Comparison of ENCODE assay signal across 11 cellular contexts in genomic region chr18:31511098-31511497, GRCh38. TPM values are rescaled to one million over a fixed set of nuclear protein-coding genes. Genes with fewer than 3 reads are reported as not detected.
A peak's percentile ranks its signal among the peaks of the same experiment; 100 is the strongest.
DNase-seq lines count a peak whose midpoint lies in the region; ATAC-seq and TF ChIP-seq lines count a peak whose summit lies in the region.
"Had no signal": no experiment of that assay in that cellular context is flagged by ENCODE, and none has a peak within 500 bp of the region (broad histone marks: within the 10 kb centered on the region; RNA-seq: fewer than 3 reads in every experiment).

No MANE protein-coding gene starts in this region.

- CTCF ChIA-PET in PC-9 (lab: Charles Lee) = no interaction called here

- H4K20me1 ChIP-seq in PC-9 (ENCODE audit: insufficient read depth) = no peaks in the 10 kb centered on the region
- H4K20me1 ChIP-seq in smooth muscle cell (ENCODE audit: low read depth) = peaks cover 29% of the 10 kb centered on the region

- 44% methylated on average over 6 of the region's 6 CpGs for WGBS in smooth muscle cell (ENCODE audit: low lambda C conversion rate)
- 66 to 69% methylated on average over 6 of the region's 6 CpGs for WGBS in body of pancreas, 2 donors

- H3K27me3 ChIP-seq in PC-9 (ENCODE audit: insufficient read depth, low read depth) (no peaks in the 10 kb centered on the region), smooth muscle cell (ENCODE audit: low read depth) (no peaks in the 10 kb centered on the region), body of pancreas (no peaks in the 10 kb centered on the region)

- BruUV-seq in PC-9 (replicated peaks; lab: Mats Ljungman, UMichigan) = no TSS peak

- H3K79me2 ChIP-seq in PC-9 (ENCODE audit: low read depth) = peaks cover 78% of the 10 kb centered on the region
- peaks cover 61% of the 10 kb centered on the region for H3K79me2 ChIP-seq in smooth muscle cell (ENCODE audit: low read depth)

- H3K4me2 ChIP-seq in PC-9 (no peak overlapping the region), smooth muscle cell (no peak overlapping the region)

- H3F3A ChIP-seq in PC-9 (ENCODE audit: insufficient read depth, low read depth) (peaks cover 23% of the 10 kb centered on the region; the same call in 1 of the 2 replicates), smooth muscle cell (ENCODE audit: low read depth) (peaks cover 28% of the 10 kb centered on the region)

- POLR2A ChIA-PET in PC-9 (lab: Charles Lee; ENCODE audit: unreplicated experiment) = no interaction called here

- H3K9me3 ChIP-seq in PC-9 (ENCODE audit: insufficient read depth, low read depth) (no peaks in the 10 kb centered on the region; the same call in 1 of the 2 replicates), smooth muscle cell (replicated peaks; ENCODE audit: low read depth) (no peaks in the 10 kb centered on the region), body of pancreas (no peaks in the 10 kb centered on the region)

- H3K4me3 ChIP-seq in PC-9 = no peak overlapping the region
- no peak overlapping the region for H3K4me3 ChIP-seq in smooth muscle cell
- no peak overlapping the region for H3K4me3 ChIP-seq in body of pancreas

- ATAC-seq in GM18867 (IDR thresholded peaks at IDR 0.05; ENCODE audit: unreplicated experiment) = peak; percentile 43
- ATAC-seq in esophagus mucosa = peak; percentile 25
- ATAC-seq in body of pancreas = no peak
- ATAC-seq: naive thymus-derived CD8-positive, alpha-beta T cell had no signal

- 0 out of 2 replicates have a peak, but pooled peaks cover 3% of the 10 kb centered on the region for H3K36me3 ChIP-seq in PC-9 (ENCODE audit: low read depth)
- H3K36me3 ChIP-seq in smooth muscle cell (ENCODE audit: low read depth) = no peaks in the 10 kb centered on the region
- H3K36me3 ChIP-seq in body of pancreas (replicated peaks in 1 of 2; ENCODE audit: insufficient read depth in 1 of 2, low read depth in 2 of 2) = no peaks in the 10 kb centered on the region

- DNase-seq in PC-9 = no peak
- DNase-seq in smooth muscle cell (lab: John Stamatoyannopoulos, UW; ENCODE audit: unreplicated experiment) = no peak
- DNase-seq in HK-2 (ENCODE audit: unreplicated experiment) = no peak
- no peak for DNase-seq in body of pancreas
- no peak for DNase-seq in activated CD4-positive, alpha-beta T cell treated with anti-CD3 and anti-CD28 coated beads, Interleukin-2, amount 50 U/mL, for 1 hour
- DNase-seq: kidney; naive thymus-derived CD8-positive, alpha-beta T cell; NCI-H1092 treated with DMSO at 0.1 percent for 48 hours; SHP77 had no signal

- intact Hi-C loops in PC-9 (cut with micrococcal nuclease; ENCODE audit: unreplicated experiment) (loop anchor here (5.0 kb wide), 3 partner anchors 244 to 409 kb away; partner anchors contain the start of gene DSC2), body of pancreas (cut with DNase I) (no loop called here)

- TF ChIP-seq CTCF in PC-9 (conservative IDR thresholded peaks at IDR 0.05) (no peak), smooth muscle cell (IDR thresholded peaks at IDR 0.05; ENCODE audit: borderline replicate concordance, insufficient read depth, poor library complexity, severe bottlenecking) (no peak), body of pancreas (IDR thresholded peaks at IDR 0.05) (no peak)

- H2AFZ ChIP-seq in PC-9 (no peak overlapping the region), smooth muscle cell (ENCODE audit: low read depth) (no peak overlapping the region)

- no peak for TF ChIP-seq POLR2A in body of pancreas (IDR thresholded peaks at IDR 0.05)

- H3K9me2 ChIP-seq in PC-9 (ENCODE audit: insufficient read depth) = no peaks in the 10 kb centered on the region

- H3K27ac ChIP-seq in PC-9 (peak overlapping the region; percentile 95; the same call in 1 of the 2 replicates), smooth muscle cell (ENCODE audit: low read depth) (peak overlapping the region; percentile 94), body of pancreas (peak overlapping the region in 2 of 4 donors; percentile 45 to 62)

- H3K9ac ChIP-seq in smooth muscle cell (ENCODE audit: low read depth) = peak overlapping the region; percentile 46

- H3K4me1 ChIP-seq in PC-9 (replicated peaks; ENCODE audit: insufficient read depth) (peaks cover 46% of the 10 kb centered on the region), smooth muscle cell (ENCODE audit: low read depth) (peaks cover 24% of the 10 kb centered on the region), body of pancreas (peaks cover 31% of the 10 kb centered on the region)

RNA-seq across cellular contexts. Expression of gene DSG2, which starts 13.1 kb away (rescaled TPM):
- total RNA-seq in PC-9 (2021) (66.0 and 90.1 TPM in 2 replicates), esophagus mucosa (22.4 TPM), smooth muscle cell (136 and 138 TPM in 2 replicates), body of pancreas (10 to 100 TPM; 19.1 to 34.0 TPM)
- polyA plus RNA-seq in smooth muscle cell = 53.9 and 70.9 TPM in 2 replicates
